8 cellular contexts compared by ENCODE assay signal in the genomic region with DNA sequence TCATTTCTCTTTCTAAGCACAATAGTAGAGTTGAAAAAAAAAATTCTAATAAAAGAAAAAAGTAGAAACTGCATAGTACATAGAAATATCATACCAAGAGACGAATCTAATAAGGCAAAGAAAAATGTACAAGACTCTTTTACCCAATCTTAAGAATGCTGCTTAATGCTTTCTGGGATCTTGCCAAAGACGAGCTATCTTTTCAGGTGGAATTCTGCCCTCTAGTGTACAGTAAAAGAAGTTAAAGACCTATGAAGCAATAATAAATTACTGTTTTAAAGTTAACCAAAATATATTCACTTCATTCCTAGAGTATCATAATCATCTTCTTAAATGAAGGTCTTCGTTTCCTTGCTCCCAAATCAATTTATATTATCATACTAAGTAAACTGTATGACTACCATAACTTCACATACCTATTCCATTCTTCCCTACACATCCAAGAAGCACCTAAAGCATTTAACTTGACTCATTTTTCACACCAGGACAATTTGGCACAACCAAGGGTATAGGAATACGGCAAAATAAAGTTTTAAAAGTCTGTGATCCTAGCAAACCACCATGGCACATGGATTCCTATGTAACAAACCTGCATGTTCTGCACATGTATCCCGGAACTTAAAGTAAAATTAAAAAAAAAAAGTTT. TPM values are rescaled to one million over a fixed set of nuclear protein-coding genes. Genes with fewer than 3 reads are reported as not detected.
DNase-seq lines count a peak whose midpoint lies in the region; ATAC-seq and TF ChIP-seq lines count a peak whose summit lies in the region.

No MANE protein-coding gene starts in this region.

- peaks cover 14% of the 10 kb centered on the region for H3K36me3 Mint-ChIP-seq in activated CD8-positive, alpha-beta T cell treated with anti-CD3 and anti-CD28 coated beads, Interleukin-2, amount 10 ng/mL, durations not matched to agents 7 days and 5 days (ENCODE audit: low read depth)
- H3K36me3 Mint-ChIP-seq in glutamatergic neuron (ENCODE audit: unreplicated experiment), result no peaks in the 10 kb centered on the region

- CTCF ChIA-PET in activated CD8-positive, alpha-beta T cell treated with anti-CD3 and anti-CD28 coated beads, Interleukin-2, amount 10 ng/mL, durations not matched to agents 7 days and 5 days (lab: Charles Lee), result interaction anchor here (0.7 to 10.8 kb wide), 18 partner anchors 9 to 187 kb away, joined by 3 to 134 read pairs (median 5); no protein-coding TSS in a partner anchor

- no peak overlapping the region for H3K4me3 ChIP-seq in skeletal muscle cell (ENCODE audit: low read depth, low read length)

- ATAC-seq in GM18870 (IDR thresholded peaks at IDR 0.05; ENCODE audit: unreplicated experiment), result peak; percentile 46
- ATAC-seq in activated CD8-positive, alpha-beta T cell treated with anti-CD3 and anti-CD28 coated beads, Interleukin-2, amount 10 ng/mL, durations not matched to agents 7 days and 5 days, result peak; percentile 11
- ATAC-seq in GM21447 (IDR thresholded peaks at IDR 0.05; ENCODE audit: unreplicated experiment), result no peak

- H3K4me3 Mint-ChIP-seq in activated CD8-positive, alpha-beta T cell treated with anti-CD3 and anti-CD28 coated beads, Interleukin-2, amount 10 ng/mL, durations not matched to agents 7 days and 5 days, result no peak overlapping the region
- H3K4me3 Mint-ChIP-seq in glutamatergic neuron (ENCODE audit: unreplicated experiment), result no peak overlapping the region

- TF ChIP-seq CTCF in AG09319 (IDR thresholded peaks at IDR 0.05; ENCODE audit: low read depth, low read length) (peak; percentile 43), glutamatergic neuron (IDR thresholded peaks at IDR 0.05; ENCODE audit: partially characterized antibody, unreplicated experiment) (peak; percentile 84)

- peaks cover 8% of the 10 kb centered on the region for H3K4me1 Mint-ChIP-seq in activated CD8-positive, alpha-beta T cell treated with anti-CD3 and anti-CD28 coated beads, Interleukin-2, amount 10 ng/mL, durations not matched to agents 7 days and 5 days (ENCODE audit: low read depth)
- H3K4me1 Mint-ChIP-seq in glutamatergic neuron (ENCODE audit: low read depth, unreplicated experiment), result peaks cover 20% of the 10 kb centered on the region

- no peaks in the 10 kb centered on the region for H3K9me3 Mint-ChIP-seq in activated CD8-positive, alpha-beta T cell treated with anti-CD3 and anti-CD28 coated beads, Interleukin-2, amount 10 ng/mL, durations not matched to agents 7 days and 5 days (ENCODE audit: insufficient read depth)
- H3K9me3 Mint-ChIP-seq in glutamatergic neuron (ENCODE audit: unreplicated experiment), result no peaks in the 10 kb centered on the region

- H3K27ac Mint-ChIP-seq in activated CD8-positive, alpha-beta T cell treated with anti-CD3 and anti-CD28 coated beads, Interleukin-2, amount 10 ng/mL, durations not matched to agents 7 days and 5 days, result no peak overlapping the region
- H3K27ac Mint-ChIP-seq in glutamatergic neuron (ENCODE audit: unreplicated experiment), result no peak overlapping the region

- peak; percentile 80 for DNase-seq in AG09319 (ENCODE audit: extremely low read depth, low read depth)
- peak; percentile 61 for DNase-seq in NCI-H2196 (lab: John Stamatoyannopoulos, UW; ENCODE audit: unreplicated experiment)
- DNase-seq in activated CD8-positive, alpha-beta T cell treated with anti-CD3 and anti-CD28 coated beads, Interleukin-2, amount 10 ng/mL, durations not matched to agents 7 days and 5 days, result peak; percentile 26
- no peak for DNase-seq in glutamatergic neuron
- DNase-seq in skeletal muscle cell (ENCODE audit: low read depth), result peak; percentile 63
- DNase-seq in activated effector memory CD4-positive, alpha-beta T cell treated with Interleukin-2 at 50 U/mL for 16 hours, result no peak

- POLR2A ChIA-PET in activated CD8-positive, alpha-beta T cell treated with anti-CD3 and anti-CD28 coated beads, Interleukin-2, amount 10 ng/mL, durations not matched to agents 7 days and 5 days (lab: Charles Lee), result interaction anchor here (1.2 kb wide), 1 partner anchor 152 kb away, joined by 3 read pairs; no protein-coding TSS in a partner anchor

- H3K27me3 Mint-ChIP-seq in activated CD8-positive, alpha-beta T cell treated with anti-CD3 and anti-CD28 coated beads, Interleukin-2, amount 10 ng/mL, durations not matched to agents 7 days and 5 days (ENCODE audit: low read depth), result peaks cover 14% of the 10 kb centered on the region
- H3K27me3 Mint-ChIP-seq in glutamatergic neuron (ENCODE audit: unreplicated experiment), result peaks cover 5% of the 10 kb centered on the region

RNA-seq across cellular contexts. Expression of a gene that starts 47.7 kb away (rescaled TPM):
- 10 to 100 TPM; 38.9 to 41.6 TPM for total RNA-seq in activated CD8-positive, alpha-beta T cell treated with anti-CD3 and anti-CD28 coated beads, Interleukin-2, amount 10 ng/mL, durations not matched to agents 7 days and 5 days
- 60.1 TPM for total RNA-seq in glutamatergic neuron (ENCODE audit: unreplicated experiment)

Comparison
In these comparisons a context has a peak if more than half of its experiments do, and no peak if none do; other contexts are left out.
1. DNase-seq: peak in AG09319 (single experiment), NCI-H2196 (single experiment), activated CD8-positive, alpha-beta T cell treated with anti-CD3 and anti-CD28 coated beads, Interleukin-2, amount 10 ng/mL, durations not matched to agents 7 days and 5 days (single experiment) and skeletal muscle cell (single experiment); none in glutamatergic neuron (single experiment) and activated effector memory CD4-positive, alpha-beta T cell treated with Interleukin-2 at 50 U/mL for 16 hours (single experiment).